In genomic region chr6:129498950-129499870, GRCh38 we compare ENCODE assay signal across 9 cellular contexts.
A peak's percentile ranks its signal among the peaks of the same experiment; 100 is the strongest.
DNase-seq lines count a peak whose midpoint lies in the region; ATAC-seq, FAIRE-seq and TF ChIP-seq lines count a peak whose summit lies in the region.
"Had no signal": no experiment of that assay in that cellular context is flagged by ENCODE, and none has a peak within 500 bp of the region (broad histone marks: within the 10 kb centered on the region; RNA-seq: fewer than 3 reads in every experiment).

No MANE protein-coding gene starts in this region.

- no peaks in the 10 kb centered on the region for H3K9me3 Mint-ChIP-seq in activated B cell treated with CpG ODN at 0.5 μM for 24 hours

- H3K4me3 ChIP-seq in GM12865 (ENCODE audit: low read depth, low read length) (no peak overlapping the region), fibroblast of the aortic adventitia (ENCODE audit: low read depth, low read length) (no peak overlapping the region), pancreas (no peak overlapping the region)
- H3K4me3 ChIP-seq: SJCRH30 had no signal

- no peaks in the 10 kb centered on the region for H3K27me3 Mint-ChIP-seq in activated B cell treated with CpG ODN at 0.5 μM for 24 hours

- no peaks in the 10 kb centered on the region for H3K36me3 ChIP-seq in pancreas
- H3K36me3 ChIP-seq: SJCRH30 had no signal

- no peaks in the 10 kb centered on the region for H3K27me3 ChIP-seq in pancreas
- H3K27me3 ChIP-seq: SJCRH30 had no signal

- peak; percentile 70 for ATAC-seq in HG02623 (IDR thresholded peaks at IDR 0.05; ENCODE audit: unreplicated experiment)
- peak; percentile 79 for ATAC-seq in activated B cell treated with CpG ODN at 0.5 μM for 24 hours (ENCODE audit: low read depth)
- ATAC-seq in pancreas = peak; percentile 74 to 86 (median 84)

- DNase-seq in AG09319 (ENCODE audit: extremely low read depth, low read depth) (no peak), GM12865 (ENCODE audit: low read depth) (peak; percentile 54), NCI-H1694 (lab: John Stamatoyannopoulos, UW) (peak; percentile 55), activated B cell treated with CpG ODN at 0.5 μM for 24 hours (no peak), fibroblast of the aortic adventitia (ENCODE audit: low read depth) (peak; percentile 79), pancreas (no peak), NCI-H2029 (lab: John Stamatoyannopoulos, UW) (no peak)

- H3K36me3 Mint-ChIP-seq in activated B cell treated with CpG ODN at 0.5 μM for 24 hours (ENCODE audit: low read depth) = no peaks in the 10 kb centered on the region

- POLR2A ChIA-PET in activated B cell treated with CpG ODN at 0.5 μM for 24 hours (lab: Charles Lee) = interaction anchor here (0.7 to 1.9 kb wide), 2 partner anchors 9 to 240 kb away, joined by 3 to 7 read pairs; no protein-coding TSS in a partner anchor

- intact Hi-C loops in activated B cell treated with CpG ODN at 0.5 μM for 24 hours (cut with micrococcal nuclease) (loop anchor here (1.0 to 10.0 kb wide), 9 partner anchors 76 to 1373 kb away; no protein-coding TSS in a partner anchor), pancreas (cut with DNase I) (loop anchor here in 1 of 3 donors (5.0 kb wide), 1 partner anchor 228 kb away; no protein-coding TSS in a partner anchor)

- H3K9me3 ChIP-seq in pancreas = no peaks in the 10 kb centered on the region
- H3K9me3 ChIP-seq: SJCRH30 had no signal

- peak; percentile 39 for TF ChIP-seq CTCF in AG09319 (IDR thresholded peaks at IDR 0.05; ENCODE audit: low read depth, low read length)
- peak; percentile 44 for TF ChIP-seq CTCF in GM12865 (IDR thresholded peaks at IDR 0.05; ENCODE audit: insufficient read depth, low read depth, low read length, missing control alignments)
- TF ChIP-seq CTCF in activated B cell treated with CpG ODN at 0.5 μM for 24 hours (IDR thresholded peaks at IDR 0.05) = peak; percentile 81
- peak; percentile 40 for TF ChIP-seq CTCF in fibroblast of the aortic adventitia (IDR thresholded peaks at IDR 0.05; ENCODE audit: insufficient read depth, low read length)
- peak in 3 of 4 donors; percentile 10 to 55 (median 38) for TF ChIP-seq CTCF in pancreas (IDR thresholded peaks at IDR 0.05)

- H3K4me3 Mint-ChIP-seq in activated B cell treated with CpG ODN at 0.5 μM for 24 hours = peak overlapping the region; percentile 29

- peak; percentile 43 for FAIRE-seq in pancreas (lab: Jason Lieb, UNC)

- H3K4me1 ChIP-seq in pancreas = peaks cover 0 to 16% (median 0%) of the 10 kb centered on the region in 3 donors
- H3K4me1 ChIP-seq: SJCRH30 had no signal

- CTCF ChIA-PET in activated B cell treated with CpG ODN at 0.5 μM for 24 hours (lab: Charles Lee) = interaction anchor here (0.8 to 2.8 kb wide), 12 partner anchors 9 to 1373 kb away, joined by 3 to 26 read pairs (median 5); no protein-coding TSS in a partner anchor

- WGBS in pancreas, 2 donors = 7 to 10% methylated on average over 9 of the region's 9 CpGs

- H3K27ac ChIP-seq in pancreas = no peak overlapping the region
- H3K27ac ChIP-seq: SJCRH30 had no signal

- peak overlapping the region; percentile 15 for H3K27ac Mint-ChIP-seq in activated B cell treated with CpG ODN at 0.5 μM for 24 hours

- H3K4me1 Mint-ChIP-seq in activated B cell treated with CpG ODN at 0.5 μM for 24 hours = peaks cover 15% of the 10 kb centered on the region

Comparison
In these comparisons a context has a peak if more than half of its experiments do, and no peak if none do; other contexts are left out.
1. DNase-seq: peak in GM12865 (single experiment), NCI-H1694 (single experiment) and fibroblast of the aortic adventitia (single experiment); none in AG09319 (single experiment), activated B cell treated with CpG ODN at 0.5 μM for 24 hours (single experiment), pancreas (0 of 6) and NCI-H2029 (single experiment).
2. Peak in every context shown above with its lines, with median percentiles within 50 percentile points of each other: CTCF ChIP-seq and ATAC-seq.